ENCODE assay signal across 9 cellular contexts in genomic region chr16:87945351-87946042, GRCh38. TPM values are rescaled to one million over a fixed set of nuclear protein-coding genes. Genes with fewer than 3 reads are reported as not detected.
A peak's percentile ranks its signal among the peaks of the same experiment; 100 is the strongest.
DNase-seq lines count a peak whose midpoint lies in the region; ATAC-seq and TF ChIP-seq lines count a peak whose summit lies in the region.
"Had no signal": no experiment of that assay in that cellular context is flagged by ENCODE, and none has a peak within 500 bp of the region (broad histone marks: within the 10 kb centered on the region; RNA-seq: fewer than 3 reads in every experiment).

No MANE protein-coding gene starts in this region.

- 21 to 28% methylated on average over 11 to 15 of the region's 22 CpGs for WGBS in esophagus squamous epithelium, 2 donors

- DNase-seq in DMS 273 (lab: John Stamatoyannopoulos, UW; ENCODE audit: unreplicated experiment): peak; percentile 39
- DNase-seq in DMS 273 treated with DMSO at 0.1 percent for 48 hours (lab: John Stamatoyannopoulos, UW): no peak
- peak; percentile 77 to 83 for DNase-seq in SJCRH30
- no peak for DNase-seq in esophagus squamous epithelium (lab: John Stamatoyannopoulos, UW)
- DNase-seq in naive thymus-derived CD4-positive, alpha-beta T cell: peak in 1 of 9 donors; percentile 40
- DNase-seq in stimulated activated CD4-positive, alpha-beta T cell treated with anti-CD3 and anti-CD28 coated beads, Interleukin-4, amount 100 ng/mL, for 1 hour: no peak
- DNase-seq in T-helper 9 cell: no peak

- peaks cover 0 to 3% (median 0%) of the 10 kb centered on the region in 5 donors for H3K36me3 Mint-ChIP-seq in naive thymus-derived CD4-positive, alpha-beta T cell

- H3K4me1 Mint-ChIP-seq in naive thymus-derived CD4-positive, alpha-beta T cell: peaks cover under 1 to 36% (median 8%) of the 10 kb centered on the region in 7 donors

- H3K36me3 ChIP-seq in SJCRH30 (no peaks in the 10 kb centered on the region), esophagus squamous epithelium (no peaks in the 10 kb centered on the region)
- H3K36me3 ChIP-seq in naive thymus-derived CD4-positive, alpha-beta T cell (ENCODE audit: control insufficient read depth in 2 of 3, insufficient read depth in 3 of 3, low read length in 3 of 3): no peaks in the 10 kb centered on the region

- peak overlapping the region in 2 of 9 donors; percentile 36 to 67 for H3K27ac Mint-ChIP-seq in naive thymus-derived CD4-positive, alpha-beta T cell

- intact Hi-C loops in esophagus squamous epithelium (cut with DNase I): no loop called here
- intact Hi-C loops in naive thymus-derived CD4-positive, alpha-beta T cell (cut with micrococcal nuclease): no loop called here

- no peaks in the 10 kb centered on the region for H3K9me3 ChIP-seq in SJCRH30 (replicated peaks)
- no peaks in the 10 kb centered on the region for H3K9me3 ChIP-seq in esophagus squamous epithelium
- H3K9me3 ChIP-seq in naive thymus-derived CD4-positive, alpha-beta T cell (ENCODE audit: control insufficient read depth in 2 of 3, low read length in 3 of 3): no peaks in the 10 kb centered on the region

- H3K27me3 ChIP-seq in SJCRH30: no peaks in the 10 kb centered on the region
- no peaks in the 10 kb centered on the region for H3K27me3 ChIP-seq in esophagus squamous epithelium
- H3K27me3 ChIP-seq in naive thymus-derived CD4-positive, alpha-beta T cell (ENCODE audit: control insufficient read depth in 2 of 2, insufficient read depth in 2 of 2, low read length in 2 of 2): no peaks in the 10 kb centered on the region

- CTCF ChIA-PET in naive thymus-derived CD4-positive, alpha-beta T cell (lab: Charles Lee): no interaction called here

- no peaks in the 10 kb centered on the region for H3K4me1 ChIP-seq in SJCRH30
- peaks cover 0 to 23% (median 5%) of the 10 kb centered on the region in 3 donors for H3K4me1 ChIP-seq in esophagus squamous epithelium
- no peaks in the 10 kb centered on the region for H3K4me1 ChIP-seq in naive thymus-derived CD4-positive, alpha-beta T cell (ENCODE audit: control insufficient read depth in 2 of 2, insufficient read depth in 2 of 2, low read length in 2 of 2)

- TF ChIP-seq POLR2A in esophagus squamous epithelium (IDR thresholded peaks at IDR 0.05): no peak

- H3K9me3 Mint-ChIP-seq in naive thymus-derived CD4-positive, alpha-beta T cell: peaks cover 0 to 2% (median 0%) of the 10 kb centered on the region in 11 donors

- H3K27ac ChIP-seq in SJCRH30 (no peak overlapping the region; the same call in 1 of the 2 replicates), esophagus squamous epithelium (peak overlapping the region; percentile 29 to 80 (median 67))
- H3K27ac ChIP-seq in naive thymus-derived CD4-positive, alpha-beta T cell (ENCODE audit: low read depth, low read length): no peak overlapping the region
- H3K27ac ChIP-seq: 22Rv1 had no signal

- peak overlapping the region; percentile 16 to 65 (median 34) for H3K4me3 Mint-ChIP-seq in naive thymus-derived CD4-positive, alpha-beta T cell

- no peak for TF ChIP-seq CTCF in esophagus squamous epithelium (IDR thresholded peaks at IDR 0.05)

- POLR2A ChIA-PET in naive thymus-derived CD4-positive, alpha-beta T cell (lab: Charles Lee): no interaction called here

- peak; percentile 70 for ATAC-seq in naive thymus-derived CD4-positive, alpha-beta T cell
- no peak for ATAC-seq in HG02970 (IDR thresholded peaks at IDR 0.05; ENCODE audit: low FRiP score, unreplicated experiment)

- H3K4me3 ChIP-seq in SJCRH30 (peak overlapping the region; percentile 38), esophagus squamous epithelium (peak overlapping the region in 3 of 4 donors; percentile 15 to 57 (median 29))
- no peak overlapping the region for H3K4me3 ChIP-seq in naive thymus-derived CD4-positive, alpha-beta T cell (ENCODE audit: low read length)

- peaks cover 0 to 8% (median 0%) of the 10 kb centered on the region in 5 donors for H3K27me3 Mint-ChIP-seq in naive thymus-derived CD4-positive, alpha-beta T cell

RNA-seq across cellular contexts. Expression of gene BANP, which starts 5.7 kb away (rescaled TPM):
- 18.4 and 20.2 TPM in 2 replicates for total RNA-seq in SJCRH30 (2014; rRNA removed; shearing (Covaris generic))
- total RNA-seq in esophagus squamous epithelium: 10 to 100 TPM; 13.8 to 19.9 (median 14.1) TPM
- total RNA-seq in naive thymus-derived CD4-positive, alpha-beta T cell: 10 to 100 TPM; 43.6 to 81.2 (median 68.5) TPM
- polyA plus RNA-seq in naive thymus-derived CD4-positive, alpha-beta T cell: 10 to 100 TPM; 17.2 to 28.9 TPM

RNA-seq across cellular contexts. Expression of gene CA5A, which starts 9.2 kb away (rescaled TPM):
- not detected in 2 replicates for total RNA-seq in SJCRH30 (2014; rRNA removed; shearing (Covaris generic))
- not detected for total RNA-seq in esophagus squamous epithelium
- not detected for total RNA-seq in naive thymus-derived CD4-positive, alpha-beta T cell
- not detected for polyA plus RNA-seq in naive thymus-derived CD4-positive, alpha-beta T cell

Comparison
In these comparisons a context has a peak if more than half of its experiments do, and no peak if none do; other contexts are left out.
1. DNase-seq: peak in DMS 273 (single experiment) and SJCRH30 (2 of 2); none in DMS 273 treated with DMSO at 0.1 percent for 48 hours (single experiment), esophagus squamous epithelium (single experiment), stimulated activated CD4-positive, alpha-beta T cell treated with anti-CD3 and anti-CD28 coated beads, Interleukin-4, amount 100 ng/mL, for 1 hour (single experiment) and T-helper 9 cell (single experiment).
2. H3K27ac ChIP-seq: peak in esophagus squamous epithelium (4 of 4); none in SJCRH30 (single experiment) and naive thymus-derived CD4-positive, alpha-beta T cell (single experiment).